Comparison of ENCODE assay signal across 8 cellular contexts in genomic region chr11:74948546-74948897, GRCh38.
DNase-seq lines count a peak whose midpoint lies in the region; ATAC-seq and TF ChIP-seq lines count a peak whose summit lies in the region.

No MANE protein-coding gene starts in this region.

- H3K27ac ChIP-seq in HL-60 (replicated peaks) = peak overlapping the region; percentile 83
- H3K27ac ChIP-seq in angular gyrus (ENCODE audit: low read depth, low read length) = peak overlapping the region; percentile 29
- peak overlapping the region; percentile 84 for H3K27ac ChIP-seq in subcutaneous abdominal adipose tissue (ENCODE audit: low read depth, low read length)

- ATAC-seq in GM19043 (IDR thresholded peaks at IDR 0.05; ENCODE audit: low read depth, unreplicated experiment) (peak; percentile 13), GM19397 (IDR thresholded peaks at IDR 0.05; ENCODE audit: unreplicated experiment) (no peak)

- no peak for TF ChIP-seq CTCF in HL-60 (IDR thresholded peaks at IDR 0.05; ENCODE audit: insufficient read depth, low read length)

- H3K9me3 ChIP-seq in subcutaneous abdominal adipose tissue (ENCODE audit: control insufficient read depth in 5 of 5, low read length in 5 of 5) = no peaks in the 10 kb centered on the region

- H3K36me3 ChIP-seq in subcutaneous abdominal adipose tissue (ENCODE audit: control insufficient read depth in 5 of 5, insufficient read depth in 5 of 5, low read length in 5 of 5) = peaks cover 0 to 9% (median under 1%) of the 10 kb centered on the region in 5 donors

- H3K27me3 ChIP-seq in HL-60 (ENCODE audit: insufficient read depth, poor library complexity, severe bottlenecking) = no peaks in the 10 kb centered on the region
- no peaks in the 10 kb centered on the region for H3K27me3 ChIP-seq in subcutaneous abdominal adipose tissue (ENCODE audit: control insufficient read depth in 5 of 5, insufficient read depth in 4 of 5, low read length in 5 of 5)

- H3K4me3 ChIP-seq in HL-60 (replicated peaks; ENCODE audit: insufficient read depth, low read length) (peak overlapping the region; percentile 95), subcutaneous abdominal adipose tissue (ENCODE audit: low read depth in 1 of 5, low read length in 5 of 5) (peak overlapping the region; percentile 81 to 99 (median 94))

- H3K4me1 ChIP-seq in subcutaneous abdominal adipose tissue (ENCODE audit: control insufficient read depth in 5 of 5, insufficient read depth in 5 of 5, low read length in 5 of 5) = peaks cover 2 to 37% (median 29%) of the 10 kb centered on the region in 5 donors

- peak; percentile 41 for DNase-seq in AG20443 (ENCODE audit: low spot score)
- DNase-seq in HL-60 (ENCODE audit: low read depth in 1 of 2, low spot score in 1 of 2) = peak in 1 of 2 experiments; percentile 2
- DNase-seq in iPS-NIHi11 (ENCODE audit: low spot score) = peak; percentile 38
- no peak for DNase-seq in C1 segment of cervical spinal cord (lab: John Stamatoyannopoulos, UW)

- peak overlapping the region; percentile 57 to 99 (median 96) for H3K9ac ChIP-seq in subcutaneous abdominal adipose tissue (ENCODE audit: low read length in 5 of 5)

Comparison
In these comparisons a context has a peak if more than half of its experiments do, and no peak if none do; other contexts are left out.
1. DNase-seq: peak in AG20443 (single experiment) and iPS-NIHi11 (single experiment); none in C1 segment of cervical spinal cord (0 of 14).
2. H3K27ac ChIP-seq: peak in every context shown above with its lines; median percentile 84 in subcutaneous abdominal adipose tissue; 83 in HL-60; 29 in angular gyrus.